Comparison of ENCODE assay signal across 12 cellular contexts in genomic region chr14:93039649-93040315, GRCh38.
DNase-seq lines count a peak whose midpoint lies in the region; ATAC-seq, FAIRE-seq and TF ChIP-seq lines count a peak whose summit lies in the region.
"Had no signal": no experiment of that assay in that cellular context is flagged by ENCODE, and none has a peak within 500 bp of the region (broad histone marks: within the 10 kb centered on the region; RNA-seq: fewer than 3 reads in every experiment).

No MANE protein-coding gene starts in this region.

- no peak for FAIRE-seq in kidney (lab: Jason Lieb, UNC)

- DNase-seq in GM23338 (ENCODE audit: low spot score) (no peak), astrocyte of the hippocampus (ENCODE audit: low read depth, low spot score) (peak; percentile 77), kidney (no peak), stomach (no peak), NCI-H2107 treated with DMSO at 0.1 percent for 48 hours (lab: John Stamatoyannopoulos, UW; ENCODE audit: unreplicated experiment) (no peak), activated gamma-delta T cell treated with Interleukin-2 at 50 U/mL for 16 hours (no peak)
- DNase-seq: NCI-H1105 treated with DMSO at 0.1 percent for 48 hours, NCI-H82, T-helper 2 cell had no signal

- TF ChIP-seq CTCF in GM23338 (conservative IDR thresholded peaks at IDR 0.05; ENCODE audit: low read depth in 2 of 2) = no peak
- TF ChIP-seq CTCF in kidney (IDR thresholded peaks at IDR 0.05; ENCODE audit: borderline replicate concordance, extremely low read depth, insufficient read depth) = no peak
- TF ChIP-seq CTCF in stomach (IDR thresholded peaks at IDR 0.05) = no peak

- H3K4me1 ChIP-seq in GM23338 (ENCODE audit: insufficient read depth) = peaks cover 51% of the 10 kb centered on the region
- peaks cover 26 to 54% of the 10 kb centered on the region in 2 donors for H3K4me1 ChIP-seq in kidney (ENCODE audit: control insufficient read depth in 1 of 2, insufficient read depth in 1 of 2, low read depth in 1 of 2, low read length in 2 of 2)
- H3K4me1 ChIP-seq in stomach = peaks cover 65 to 90% (median 77%) of the 10 kb centered on the region in 4 donors

- intact Hi-C loops in kidney (cut with DNase I) = no loop called here
- intact Hi-C loops in stomach (cut with DNase I; ENCODE audit: low total_unique reads) = no loop called here

- ATAC-seq in GM23338 (no peak), GM19324 (IDR thresholded peaks at IDR 0.05; ENCODE audit: low FRiP score, unreplicated experiment) (no peak), HG03439 (IDR thresholded peaks at IDR 0.05; ENCODE audit: unreplicated experiment) (no peak)

- H3K27ac ChIP-seq in GM23338 (ENCODE audit: low read depth) = peak overlapping the region; percentile 45; the same call in 1 of the 2 replicates
- H3K27ac ChIP-seq in kidney (ENCODE audit: low read depth in 2 of 2, low read length in 2 of 2) = peak overlapping the region; percentile 30 to 39
- H3K27ac ChIP-seq in stomach = peak overlapping the region; percentile 26 to 86 (median 77)

- no peak for TF ChIP-seq POLR2A in stomach (IDR thresholded peaks at IDR 0.05)

- no peak overlapping the region for H2AFZ ChIP-seq in GM23338

- peaks cover 19% of the 10 kb centered on the region; the same call in 1 of the 2 replicates for H4K20me1 ChIP-seq in GM23338 (replicated peaks; ENCODE audit: insufficient read depth)

- H3K27ac Mint-ChIP-seq in GM23338 = peak overlapping the region; percentile 65

- H3K79me2 ChIP-seq in GM23338 (replicated peaks; ENCODE audit: insufficient read depth) = peaks cover 82% of the 10 kb centered on the region

- H3K4me3 ChIP-seq in GM23338 (no peak overlapping the region), kidney (ENCODE audit: low read length in 2 of 2) (no peak overlapping the region), stomach (no peak overlapping the region)
- H3K4me3 ChIP-seq: smooth muscle cell had no signal

- H3K36me3 ChIP-seq in GM23338 (ENCODE audit: insufficient read depth) = no peaks in the 10 kb centered on the region
- H3K36me3 ChIP-seq in kidney (ENCODE audit: control insufficient read depth in 1 of 2, insufficient read depth in 2 of 2, low read length in 2 of 2) = no peaks in the 10 kb centered on the region
- no peaks in the 10 kb centered on the region for H3K36me3 ChIP-seq in stomach

- H3K4me2 ChIP-seq in GM23338 = no peak overlapping the region
- H3K4me2 ChIP-seq: smooth muscle cell had no signal

- H3K4me1 Mint-ChIP-seq in GM23338 = peaks cover 77% of the 10 kb centered on the region

- peak overlapping the region in 1 of 2 donors; percentile 16 for H3K9ac ChIP-seq in kidney (ENCODE audit: low read length in 2 of 2)

- H3K4me3 Mint-ChIP-seq in GM23338 = no peak overlapping the region

- no peaks in the 10 kb centered on the region for H3K36me3 Mint-ChIP-seq in GM23338 (ENCODE audit: low read depth)

- peaks cover 33% of the 10 kb centered on the region for H3K27me3 Mint-ChIP-seq in GM23338 (ENCODE audit: insufficient read depth, low read depth, poor library complexity)

- no peaks in the 10 kb centered on the region for H3K9me2 ChIP-seq in GM23338 (ENCODE audit: insufficient read depth)

- WGBS in stomach, 5 donors = 43 to 67% (median 57%) methylated on average over 7 to 11 of the region's 11 CpGs

- no peaks in the 10 kb centered on the region for H3K9me3 ChIP-seq in kidney (ENCODE audit: control insufficient read depth in 1 of 2, low read length in 2 of 2)
- no peaks in the 10 kb centered on the region for H3K9me3 ChIP-seq in stomach

- no peaks in the 10 kb centered on the region for H3F3A ChIP-seq in GM23338 (replicated peaks; ENCODE audit: low read depth)

- H3K27me3 ChIP-seq in GM23338 (ENCODE audit: insufficient read depth) (no peaks in the 10 kb centered on the region), stomach (no peaks in the 10 kb centered on the region)

- TF ChIP-seq EP300 in stomach (IDR thresholded peaks at IDR 0.05) = no peak

- no peaks in the 10 kb centered on the region; the same call in 1 of the 3 replicates for H3K9me3 Mint-ChIP-seq in GM23338

TF ChIP-seq in GM23338, 12 proteins besides CTCF, POLR2A, EP300 and RAD21:
- TF ChIP-seq ZNF331 (CRISPR knock-in tag; IDR thresholded peaks at IDR 0.05; ENCODE audit: low read depth) = no peak
- TF ChIP-seq STAT1 (IDR thresholded peaks at IDR 0.05; ENCODE audit: unreplicated experiment) = no peak
- TF ChIP-seq NANOG (IDR thresholded peaks at IDR 0.05; ENCODE audit: borderline replicate concordance) = no peak
- TF ChIP-seq EZH2phosphoT487 (IDR thresholded peaks at IDR 0.05; ENCODE audit: unreplicated experiment) = no peak
- TF ChIP-seq CREB1 (CRISPR knock-in tag; IDR thresholded peaks at IDR 0.05; ENCODE audit: low read depth) = no peak
- TF ChIP-seq ZNF462 (CRISPR knock-in tag; IDR thresholded peaks at IDR 0.05) = no peak
- TF ChIP-seq POLR2AphosphoS5 (IDR thresholded peaks at IDR 0.05; ENCODE audit: low read depth) = no peak
- no peak for TF ChIP-seq ZNF114 (CRISPR knock-in tag; IDR thresholded peaks at IDR 0.05)
